ENCODE assay signal across 13 cellular contexts in the genomic region with DNA sequence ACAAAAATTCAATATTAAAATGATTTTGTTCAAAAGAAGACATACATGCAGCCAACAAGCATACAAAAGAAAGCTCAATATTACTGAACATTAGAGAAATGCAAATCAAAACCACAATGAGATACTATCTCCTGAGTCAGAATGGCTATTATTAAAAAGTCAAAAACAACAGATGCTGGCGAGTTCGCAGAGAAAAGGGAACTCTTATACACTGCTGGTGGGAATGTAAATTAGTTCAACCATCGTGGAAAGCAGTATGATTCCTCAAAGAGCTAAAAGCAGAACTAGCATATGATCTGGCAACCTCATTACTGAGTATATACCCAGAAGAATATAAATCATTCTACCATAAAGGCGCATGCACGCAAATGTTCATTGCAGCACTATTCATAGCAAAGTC.
A peak's percentile ranks its signal among the peaks of the same experiment; 100 is the strongest.
DNase-seq lines count a peak whose midpoint lies in the region; ATAC-seq and TF ChIP-seq lines count a peak whose summit lies in the region.
"Had no signal": no experiment of that assay in that cellular context is flagged by ENCODE, and none has a peak within 500 bp of the region (broad histone marks: within the 10 kb centered on the region; RNA-seq: fewer than 3 reads in every experiment).

No MANE protein-coding gene starts in this region.

- H3K27me3 ChIP-seq in GM23248 (replicated peaks; ENCODE audit: insufficient read depth) (no peaks in the 10 kb centered on the region), brain microvascular endothelial cell (replicated peaks) (no peaks in the 10 kb centered on the region), stomach (no peaks in the 10 kb centered on the region)
- H3K27me3 ChIP-seq: SJSA1 had no signal

- H3K79me2 ChIP-seq in GM23248 (ENCODE audit: insufficient read depth), result no peaks in the 10 kb centered on the region

- H2AFZ ChIP-seq in GM23248, result no peak overlapping the region

- peak; percentile 73 for ATAC-seq in GM18870 (IDR thresholded peaks at IDR 0.05; ENCODE audit: unreplicated experiment)
- peak; percentile 85 for ATAC-seq in HG03378 (IDR thresholded peaks at IDR 0.05; ENCODE audit: unreplicated experiment)
- no peak for ATAC-seq in left ventricle myocardium superior

- H3K36me3 ChIP-seq in GM23248 (ENCODE audit: low read depth), result no peaks in the 10 kb centered on the region
- no peaks in the 10 kb centered on the region for H3K36me3 ChIP-seq in brain microvascular endothelial cell (replicated peaks)
- no peaks in the 10 kb centered on the region for H3K36me3 ChIP-seq in stomach
- H3K36me3 ChIP-seq: SJSA1 had no signal

- H3K9me3 ChIP-seq in GM23248 (ENCODE audit: low read depth) (no peaks in the 10 kb centered on the region), stomach (no peaks in the 10 kb centered on the region)
- H3K9me3 ChIP-seq: SJSA1 had no signal

- H3K4me2 ChIP-seq in GM23248 (ENCODE audit: unreplicated experiment), result no peak overlapping the region

- DNase-seq in GM23248 (peak; percentile 25), brain microvascular endothelial cell (peak; percentile 33), stomach (no peak), left ventricle myocardium superior (no peak), NCI-H2227 (lab: John Stamatoyannopoulos, UW; ENCODE audit: unreplicated experiment) (no peak), DMS79 treated with DMSO at 0.1 percent for 48 hours (lab: John Stamatoyannopoulos, UW) (no peak)
- DNase-seq: activated CD4-positive, alpha-beta T cell treated with anti-CD3 and anti-CD28 coated beads, Interleukin-2, amount 50 U/mL, for 4 hours; HCEC 1CT; NCI-H187; nucleus accumbens had no signal

- 74 to 75% methylated on average over 5 of the region's 5 CpGs for WGBS in GM23248 (ENCODE audit: low coverage in 1 of 2, low lambda C conversion rate in 2 of 2, missing lambda C conversion rate in 2 of 2), 2 experiments
- 83 to 86% (median 85%) methylated on average over 5 of the region's 5 CpGs for WGBS in stomach, 5 donors

- TF ChIP-seq CTCF in brain microvascular endothelial cell (IDR thresholded peaks at IDR 0.05; ENCODE audit: low read depth, low read length, missing control alignments) (no peak), stomach (IDR thresholded peaks at IDR 0.05) (no peak)

- H3K4me3 ChIP-seq in GM23248 (no peak overlapping the region), brain microvascular endothelial cell (ENCODE audit: low read depth, low read length) (no peak overlapping the region), stomach (no peak overlapping the region)
- H3K4me3 ChIP-seq: SJSA1 had no signal

- in situ Hi-C loops in GM23248 (cut with MboI) (no loop called here), brain microvascular endothelial cell (cut with HindIII; ENCODE audit: low pct_ligation_motif_present, low sequenced_read_pairs) (no loop called here)

- TF ChIP-seq POLR2A in stomach (IDR thresholded peaks at IDR 0.05), result no peak

- TF ChIP-seq EP300 in stomach (IDR thresholded peaks at IDR 0.05), result no peak

- H3K27ac ChIP-seq in GM23248 (no peak overlapping the region), brain microvascular endothelial cell (no peak overlapping the region), stomach (no peak overlapping the region)
- H3K27ac ChIP-seq: SJSA1 had no signal

- H4K20me1 ChIP-seq in GM23248 (ENCODE audit: insufficient read depth), result no peaks in the 10 kb centered on the region

- no peaks in the 10 kb centered on the region for H3K9me2 ChIP-seq in GM23248 (ENCODE audit: insufficient read depth)

- H3K9ac ChIP-seq in GM23248, result no peak overlapping the region

- no peaks in the 10 kb centered on the region for H3F3A ChIP-seq in GM23248 (ENCODE audit: insufficient read depth)

- H3K4me1 ChIP-seq in GM23248 (ENCODE audit: insufficient read depth) (no peaks in the 10 kb centered on the region), stomach (no peaks in the 10 kb centered on the region)
- H3K4me1 ChIP-seq: SJSA1 had no signal

- intact Hi-C loops in stomach (cut with DNase I; ENCODE audit: low total_unique reads), result no loop called here
- intact Hi-C loops in left ventricle myocardium superior (cut with micrococcal nuclease), result no loop called here

Comparison
In these comparisons a context has a peak if more than half of its experiments do, and no peak if none do; other contexts are left out.
1. DNase-seq: peak in GM23248 (single experiment) and brain microvascular endothelial cell (single experiment); none in stomach (single experiment), left ventricle myocardium superior (single experiment), NCI-H2227 (single experiment) and DMS79 treated with DMSO at 0.1 percent for 48 hours (single experiment).